Comparison of ENCODE assay signal across 32 cellular contexts in the genomic region with DNA sequence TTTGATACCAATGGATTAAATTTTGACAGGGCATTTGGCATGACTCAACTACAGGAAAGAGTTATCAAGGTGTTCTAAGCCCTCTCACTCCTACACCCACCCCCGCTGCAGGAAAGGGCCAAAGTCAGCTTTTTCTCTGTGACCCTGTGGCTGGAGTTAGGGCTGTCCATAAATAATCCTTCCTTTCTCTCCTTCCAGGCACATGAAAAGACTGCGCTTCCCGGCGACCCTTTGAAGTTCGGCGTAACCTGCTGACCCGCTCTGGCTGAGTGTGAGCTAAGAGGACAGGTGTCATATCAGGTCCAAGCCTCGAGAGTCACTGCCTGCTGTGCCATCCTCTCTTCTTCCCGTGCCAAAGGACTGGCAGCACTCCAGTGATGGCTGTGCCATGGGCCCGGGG. TPM values are rescaled to one million over a fixed set of nuclear protein-coding genes. Genes with fewer than 3 reads are reported as not detected.
"Had no signal": no experiment of that assay in that cellular context is flagged by ENCODE, and none has a peak within 500 bp of the region (broad histone marks: within the 10 kb centered on the region; RNA-seq: fewer than 3 reads in every experiment).

No MANE protein-coding gene starts in this region.

- H3K4me1 ChIP-seq: prostate gland, uterus had no signal

- H2AFZ ChIP-seq: hepatocyte had no signal

- H3K27me3 ChIP-seq: hepatocyte, pancreas, uterus had no signal

- H3K36me3 Mint-ChIP-seq: activated CD4-positive, alpha-beta memory T cell treated with anti-CD3 and anti-CD28 coated beads for 36 hours; activated naive CD4-positive, alpha-beta T cell treated with anti-CD3 and anti-CD28 coated beads, Interleukin-2, amount 10 ng/mL, durations not matched to agents 7 days and 5 days; activated naive CD8-positive, alpha-beta T cell treated with anti-CD3 and anti-CD28 coated beads, Interleukin-2, amount 10 ng/mL, durations not matched to agents 7 days and 5 days; stimulated activated effector memory CD8-positive, alpha-beta T cell treated with anti-CD3 and anti-CD28 coated beads, Interleukin-12 subunit alpha, Interleukin-12 subunit beta, amount 100 ng/mL, for 72 hours; type B pancreatic cell had no signal

- H3K4me1 Mint-ChIP-seq: stimulated activated effector memory CD8-positive, alpha-beta T cell treated with anti-CD3 and anti-CD28 coated beads, Interleukin-12 subunit alpha, Interleukin-12 subunit beta, amount 100 ng/mL, for 72 hours had no signal

- H3K9me3 ChIP-seq: gastroesophageal sphincter, pancreas, prostate gland, sigmoid colon, thoracic aorta, uterus had no signal

- DNase-seq: activated CD4-positive, alpha-beta memory T cell treated with anti-CD3 and anti-CD28 coated beads for 36 hours; activated CD4-positive, alpha-beta T cell treated with anti-CD3 and anti-CD28 coated beads for 48 hours; activated CD8-positive, alpha-beta memory T cell treated with anti-CD3 and anti-CD28 coated beads, Interleukin-2, amount 50 U/mL, for 4 hours; activated gamma-delta T cell; activated naive CD4-positive, alpha-beta T cell treated with anti-CD3 and anti-CD28 coated beads, Interleukin-2, amount 10 ng/mL, durations not matched to agents 7 days and 5 days; activated naive CD8-positive, alpha-beta T cell treated with anti-CD3 and anti-CD28 coated beads, Interleukin-2, amount 10 ng/mL, durations not matched to agents 7 days and 5 days; activated T-cell treated with anti-CD3 and anti-CD28 coated beads, Interleukin-2, amount 50 U/mL, for 24 hours; amniotic stem cell; caudate nucleus; cortex of kidney; left cardiac atrium; mammary epithelial cell; pancreas; retina; sigmoid colon; small intestine; stimulated activated CD4-positive, alpha-beta T cell treated with anti-CD3 and anti-CD28 coated beads, Interleukin-4, amount 100 ng/mL, for 24 hours; T-helper 9 cell; uterus had no signal

- H3K27me3 Mint-ChIP-seq: activated CD4-positive, alpha-beta memory T cell treated with anti-CD3 and anti-CD28 coated beads for 36 hours; stimulated activated naive CD8-positive, alpha-beta T cell treated with anti-CD3 and anti-CD28 coated beads, Interleukin-15, Interleukin-2, amounts not matched to agents 100 ng/mL and 50 ng/mL, for 24 hours had no signal

- H3K36me3 ChIP-seq: gastroesophageal sphincter, pancreas, prostate gland, sigmoid colon, thoracic aorta, uterus had no signal

- ATAC-seq: gastroesophageal sphincter; left cardiac atrium; pancreas; stimulated activated effector memory CD8-positive, alpha-beta T cell treated with anti-CD3 and anti-CD28 coated beads, Interleukin-12 subunit alpha, Interleukin-12 subunit beta, amount 100 ng/mL, for 72 hours had no signal

- H3K4me3 ChIP-seq: gastroesophageal sphincter, hepatocyte, pancreas, prostate gland, sigmoid colon, thoracic aorta, uterus had no signal

- H3K9me3 Mint-ChIP-seq: activated CD4-positive, alpha-beta memory T cell treated with anti-CD3 and anti-CD28 coated beads for 36 hours; activated naive CD4-positive, alpha-beta T cell treated with anti-CD3 and anti-CD28 coated beads, Interleukin-2, amount 10 ng/mL, durations not matched to agents 7 days and 5 days; activated naive CD8-positive, alpha-beta T cell treated with anti-CD3 and anti-CD28 coated beads, Interleukin-2, amount 10 ng/mL, durations not matched to agents 7 days and 5 days; activated T-cell treated with anti-CD3 and anti-CD28 coated beads, Interleukin-2, amount 50 U/mL, for 24 hours; nephron; stimulated activated effector memory CD8-positive, alpha-beta T cell treated with anti-CD3 and anti-CD28 coated beads, Interleukin-12 subunit alpha, Interleukin-12 subunit beta, amount 100 ng/mL, for 72 hours; stimulated activated naive CD8-positive, alpha-beta T cell treated with anti-CD3 and anti-CD28 coated beads, Interleukin-15, Interleukin-2, amounts not matched to agents 100 ng/mL and 50 ng/mL, for 24 hours; type B pancreatic cell had no signal

- H3K27ac ChIP-seq: gastroesophageal sphincter, hepatocyte, pancreas, prostate gland, sigmoid colon, thoracic aorta, uterus, VCaP had no signal

- H3K79me2 ChIP-seq: hepatocyte had no signal

- FAIRE-seq: endothelial cell of umbilical vein, keratinocyte, pancreas, small intestine, TTC549 had no signal

- H3K4me2 ChIP-seq: hepatocyte had no signal

- H3K27ac Mint-ChIP-seq: activated CD4-positive, alpha-beta memory T cell treated with anti-CD3 and anti-CD28 coated beads for 36 hours; activated naive CD4-positive, alpha-beta T cell treated with anti-CD3 and anti-CD28 coated beads, Interleukin-2, amount 10 ng/mL, durations not matched to agents 7 days and 5 days; activated naive CD8-positive, alpha-beta T cell treated with anti-CD3 and anti-CD28 coated beads, Interleukin-2, amount 10 ng/mL, durations not matched to agents 7 days and 5 days; activated T-cell treated with anti-CD3 and anti-CD28 coated beads, Interleukin-2, amount 50 U/mL, for 24 hours; nephron; stimulated activated effector memory CD8-positive, alpha-beta T cell treated with anti-CD3 and anti-CD28 coated beads, Interleukin-12 subunit alpha, Interleukin-12 subunit beta, amount 100 ng/mL, for 72 hours; stimulated activated naive CD8-positive, alpha-beta T cell treated with anti-CD3 and anti-CD28 coated beads, Interleukin-15, Interleukin-2, amounts not matched to agents 100 ng/mL and 50 ng/mL, for 24 hours; type B pancreatic cell had no signal

- H3K4me3 Mint-ChIP-seq: activated CD4-positive, alpha-beta memory T cell treated with anti-CD3 and anti-CD28 coated beads for 36 hours; activated naive CD4-positive, alpha-beta T cell treated with anti-CD3 and anti-CD28 coated beads, Interleukin-2, amount 10 ng/mL, durations not matched to agents 7 days and 5 days; activated naive CD8-positive, alpha-beta T cell treated with anti-CD3 and anti-CD28 coated beads, Interleukin-2, amount 10 ng/mL, durations not matched to agents 7 days and 5 days; activated T-cell treated with anti-CD3 and anti-CD28 coated beads, Interleukin-2, amount 50 U/mL, for 24 hours; nephron; stimulated activated effector memory CD8-positive, alpha-beta T cell treated with anti-CD3 and anti-CD28 coated beads, Interleukin-12 subunit alpha, Interleukin-12 subunit beta, amount 100 ng/mL, for 72 hours; stimulated activated naive CD8-positive, alpha-beta T cell treated with anti-CD3 and anti-CD28 coated beads, Interleukin-15, Interleukin-2, amounts not matched to agents 100 ng/mL and 50 ng/mL, for 24 hours; type B pancreatic cell had no signal

RNA-seq across cellular contexts. Expression of gene ZNF114, which starts 25.6 kb away (rescaled TPM):
- total RNA-seq: fibroblast of lung, sigmoid colon had no signal
